14 cellular contexts compared by ENCODE assay signal in genomic region chr6:149323925-149324324, GRCh38. TPM values are rescaled to one million over a fixed set of nuclear protein-coding genes. Genes with fewer than 3 reads are reported as not detected.
DNase-seq lines count a peak whose midpoint lies in the region; ATAC-seq, FAIRE-seq and TF ChIP-seq lines count a peak whose summit lies in the region.
"Had no signal": no experiment of that assay in that cellular context is flagged by ENCODE, and none has a peak within 500 bp of the region (broad histone marks: within the 10 kb centered on the region; RNA-seq: fewer than 3 reads in every experiment).

No MANE protein-coding gene starts in this region.

- H3K9me2 ChIP-seq in Karpas-422 (replicated peaks; ENCODE audit: insufficient read depth, low read length), result no peaks in the 10 kb centered on the region

- no peaks in the 10 kb centered on the region for H3K27me3 Mint-ChIP-seq in activated naive CD4-positive, alpha-beta T cell treated with anti-CD3 and anti-CD28 coated beads, Interleukin-2, amount 10 ng/mL, durations not matched to agents 7 days and 5 days

- TF ChIP-seq RAD21 in GM12878 (IDR thresholded peaks at IDR 0.05; ENCODE audit: insufficient read depth, low read depth, low read length), result no peak

- FAIRE-seq in GM12878 (lab: Jason Lieb, UNC), result no peak

- no peak for TF ChIP-seq POLR2A in GM12878 (IDR thresholded peaks at IDR 0.05; ENCODE audit: low read depth, low read length)

- no peak for DNase-seq in activated naive CD4-positive, alpha-beta T cell treated with anti-CD3 and anti-CD28 coated beads, Interleukin-2, amount 10 ng/mL, durations not matched to agents 7 days and 5 days
- no peak for DNase-seq in activated naive CD4-positive, alpha-beta T cell (lab: John Stamatoyannopoulos, UW)
- DNase-seq in RPMI8226 (peak; percentile 3), GM12878 (ENCODE audit: low read depth, low spot score) (no peak), renal cortical epithelial cell (ENCODE audit: low read depth) (peak; percentile 61), Karpas-422 (no peak), tibial artery (no peak)
- no peak for DNase-seq in activated CD4-positive, CD25-positive, alpha-beta regulatory T cell treated with anti-CD3 and anti-CD28 coated beads, Interleukin-2, amount 50 U/mL, for 72 hours
- DNase-seq: NCI-H1694 treated with DMSO at 0.1 percent for 48 hours, NCI-H526 treated with DMSO at 0.1 percent for 48 hours, posterior cingulate gyrus had no signal

- H3K4me2 ChIP-seq in GM12878 (ENCODE audit: control insufficient read depth, insufficient read depth), result peak overlapping the region; percentile 6
- no peak overlapping the region for H3K4me2 ChIP-seq in Karpas-422 (ENCODE audit: low read depth, low read length, poor library complexity, severe bottlenecking)

- H3K79me2 ChIP-seq in GM12878 (ENCODE audit: control insufficient read depth, insufficient read depth, low read length) (peaks cover 98% of the 10 kb centered on the region), Karpas-422 (ENCODE audit: low read length) (peaks cover 97% of the 10 kb centered on the region)

- 79% methylated on average over 2 of the region's 2 CpGs for WGBS in GM12878 (ENCODE audit: insufficient coverage, insufficient replicate concordance, low lambda C conversion rate, missing lambda C conversion rate)

- no peak overlapping the region for H2AFZ ChIP-seq in GM12878 (ENCODE audit: control insufficient read depth, low read depth, low read length)
- no peak overlapping the region for H2AFZ ChIP-seq in Karpas-422 (ENCODE audit: low read length)

- H3K4me3 Mint-ChIP-seq in activated naive CD4-positive, alpha-beta T cell treated with anti-CD3 and anti-CD28 coated beads, Interleukin-2, amount 10 ng/mL, durations not matched to agents 7 days and 5 days, result peak overlapping the region; percentile 62

- H3K9me3 ChIP-seq in GM12878 (replicated peaks; ENCODE audit: control insufficient read depth, insufficient read depth, low read length), result no peaks in the 10 kb centered on the region
- no peaks in the 10 kb centered on the region for H3K9me3 ChIP-seq in Karpas-422 (ENCODE audit: low read length)
- no peaks in the 10 kb centered on the region for H3K9me3 ChIP-seq in tibial artery

- H3K9ac ChIP-seq in GM12878 (ENCODE audit: control insufficient read depth, insufficient read depth, low read length) (peak overlapping the region; percentile 26; the same call in 1 of the 2 replicates), Karpas-422 (ENCODE audit: low read length) (no peak overlapping the region)
- H3K9ac ChIP-seq: KMS-11 had no signal

- in situ Hi-C loops in GM12878 (cut with MboI), result no loop called here

- TF ChIP-seq EP300 in GM12878 (IDR thresholded peaks at IDR 0.05; ENCODE audit: borderline replicate concordance in 1 of 2, control insufficient read depth in 1 of 2, low read depth in 2 of 2, low read length in 2 of 2), result no peak

- RAD21 ChIA-PET in GM12878 (lab: Charles Lee; ENCODE audit: unreplicated experiment), result interaction anchor here (1.0 to 6.2 kb wide), 8 partner anchors 9 to 300 kb away, joined by 3 to 74 read pairs (median 4); no protein-coding TSS in a partner anchor

- H3K36me3 ChIP-seq in GM12878 (ENCODE audit: control insufficient read depth in 2 of 2, insufficient read depth in 2 of 2, low read length in 1 of 2), result peaks cover 0 to 5% of the 10 kb centered on the region in 2 experiments; a peak in 1 of 4 replicates
- H3K36me3 ChIP-seq in Karpas-422 (ENCODE audit: insufficient read depth, low read length), result no peaks in the 10 kb centered on the region
- H3K36me3 ChIP-seq in tibial artery, result no peaks in the 10 kb centered on the region

- peak overlapping the region; percentile 70 for H3K27ac Mint-ChIP-seq in activated naive CD4-positive, alpha-beta T cell treated with anti-CD3 and anti-CD28 coated beads, Interleukin-2, amount 10 ng/mL, durations not matched to agents 7 days and 5 days

- peaks cover 7% of the 10 kb centered on the region for H3K4me1 ChIP-seq in GM12878 (ENCODE audit: control insufficient read depth, insufficient read depth, low read length)
- peaks cover 46% of the 10 kb centered on the region for H3K4me1 ChIP-seq in Karpas-422 (ENCODE audit: low read length)
- H3K4me1 ChIP-seq in tibial artery, result peaks cover 0 to 86% (median 17%) of the 10 kb centered on the region in 4 donors

- H3K36me3 Mint-ChIP-seq in activated naive CD4-positive, alpha-beta T cell treated with anti-CD3 and anti-CD28 coated beads, Interleukin-2, amount 10 ng/mL, durations not matched to agents 7 days and 5 days, result peaks cover 57% of the 10 kb centered on the region

- H3K27me3 ChIP-seq in GM12878 (replicated peaks in 1 of 2; ENCODE audit: control insufficient read depth in 2 of 2, insufficient read depth in 2 of 2, low read length in 1 of 2) (no peaks in the 10 kb centered on the region), Karpas-422 (ENCODE audit: low read length) (no peaks in the 10 kb centered on the region), tibial artery (no peaks in the 10 kb centered on the region)

- H3K9me3 Mint-ChIP-seq in activated naive CD4-positive, alpha-beta T cell treated with anti-CD3 and anti-CD28 coated beads, Interleukin-2, amount 10 ng/mL, durations not matched to agents 7 days and 5 days, result no peaks in the 10 kb centered on the region

- CTCF ChIA-PET in activated naive CD4-positive, alpha-beta T cell treated with anti-CD3 and anti-CD28 coated beads, Interleukin-2, amount 10 ng/mL, durations not matched to agents 7 days and 5 days (lab: Charles Lee), result no interaction called here
- CTCF ChIA-PET in GM12878 (lab: Yijun Ruan, JAX), result interaction anchor here (1.2 to 7.2 kb wide), 6 partner anchors 11 to 293 kb away, joined by 3 to 56 read pairs (median 8); no protein-coding TSS in a partner anchor

- H3K4me1 Mint-ChIP-seq in activated naive CD4-positive, alpha-beta T cell treated with anti-CD3 and anti-CD28 coated beads, Interleukin-2, amount 10 ng/mL, durations not matched to agents 7 days and 5 days, result peaks cover 82% of the 10 kb centered on the region

- H3K4me3 ChIP-seq in GM12878, result peak overlapping the region; percentile 36; the same call in 1 of the 2 replicates
- no peak overlapping the region for H3K4me3 ChIP-seq in Karpas-422 (ENCODE audit: low read length)
- no peak overlapping the region for H3K4me3 ChIP-seq in tibial artery
- H3K4me3 ChIP-seq: coronary artery had no signal

- H4K20me1 ChIP-seq in GM12878 (ENCODE audit: control insufficient read depth, insufficient read depth), result 0 out of 2 replicates have a peak, but pooled peaks cover 5% of the 10 kb centered on the region
- H4K20me1 ChIP-seq in Karpas-422 (ENCODE audit: insufficient read depth, low read depth, low read length), result peaks cover 88% of the 10 kb centered on the region

- no peak for TF ChIP-seq CTCF in GM12878 (IDR thresholded peaks at IDR 0.05 in 2 of 3, conservative IDR thresholded peaks at IDR 0.05 in 1 of 3; ENCODE audit: control insufficient read depth in 2 of 3, extremely low read depth in 1 of 3, insufficient read depth in 1 of 3, low read depth in 3 of 3, low read length in 3 of 3)
- TF ChIP-seq CTCF in tibial artery (IDR thresholded peaks at IDR 0.05), result no peak

- SMC1A ChIA-PET in GM12878 (lab: Charles Lee; ENCODE audit: uncharacterized antibody, unreplicated experiment), result interaction anchor here (1.0 to 10.6 kb wide), 12 partner anchors 14 to 295 kb away, joined by 3 to 199 read pairs (median 6); no protein-coding TSS in a partner anchor

- intact Hi-C loops in GM12878 (cut with micrococcal nuclease; ENCODE audit: unreplicated experiment) (loop anchor here (2.0 to 5.0 kb wide), 3 partner anchors 13 to 108 kb away; no protein-coding TSS in a partner anchor), tibial artery (cut with DNase I; ENCODE audit: low total_unique reads) (no loop called here)

- H3K27ac ChIP-seq in GM12878 (ENCODE audit: control insufficient read depth, insufficient read depth) (0 out of 2 replicates have a peak overlapping the region, but pooled peaks have one; percentile 7), Karpas-422 (ENCODE audit: low read length) (no peak overlapping the region), tibial artery (peak overlapping the region in 1 of 2 donors; percentile 97)
- H3K27ac ChIP-seq: KMS-11, RWPE1 had no signal

- POLR2A ChIA-PET in GM12878 (lab: Charles Lee), result interaction anchor here (1.1 to 2.6 kb wide), 4 partner anchors 10 to 291 kb away, joined by 3 to 9 read pairs (median 4); no protein-coding TSS in a partner anchor

- no TSS peak for BruUV-seq in GM12878 (replicated peaks; lab: Mats Ljungman, UMichigan)

- ATAC-seq in GM12878, result peak; percentile 7; the same call in 1 of the 3 replicates

TF ChIP-seq in GM12878, 131 proteins besides CTCF, POLR2A, EP300 and RAD21 (continues in another document):
- TF ChIP-seq RBBP5 (conservative IDR thresholded peaks at IDR 0.05) (no peak), MYC (IDR thresholded peaks at IDR 0.05; ENCODE audit: insufficient read depth, insufficient read length, insufficient replicate concordance, low read length, severe bottlenecking) (no peak)

RNA-seq across cellular contexts. Expression of gene TAB2, which starts 6.4 kb away (rescaled TPM):
- 134 and 148 TPM in 2 replicates for total RNA-seq in GM12878 (2013; cell fraction: nucleolus; rRNA removed)
- total RNA-seq in GM12878 (2014; rRNA removed), result 21.5 and 25.1 TPM in 2 replicates
- 34.2 and 35.1 TPM in 2 replicates for total RNA-seq in GM12878 (2014; rRNA removed; fragmentation: Illumina TruSeq; extraction: Trizol)
- total RNA-seq in GM12878 (2021), result 38.1 and 38.4 TPM in 2 replicates
- polyA plus RNA-seq in GM12878 (2011; ENCODE audit: low read depth), result 15.4 TPM
- polyA plus RNA-seq in GM12878 (2011; rRNA removed), result 66.3 and 75.5 TPM in 2 replicates
- polyA plus RNA-seq in GM12878 (2011; cell fraction: cytosol; rRNA removed), result 29.4 and 47.6 TPM in 2 replicates
- polyA plus RNA-seq in GM12878 (2011; cell fraction: nucleus; rRNA removed), result 31.6 and 44.6 TPM in 2 replicates
- 19.0 and 26.7 TPM in 2 replicates for polyA plus RNA-seq in GM12878 (2012)
- 48.6 and 68.8 TPM in 2 replicates for polyA plus RNA-seq in GM12878 (2014; fragmentation: Illumina TruSeq; extraction: Trizol)
- polyA plus RNA-seq in GM12878 (2014; fragmentation: Nextera tagmentation; extraction: Ambion mirVana), result 10 to 100 TPM; 12.5 to 13.7 TPM
- 23.1 and 24.5 TPM in 2 replicates for polyA plus RNA-seq in GM12878 (2014; rRNA removed)
- 10 to 100 TPM in 1 of 2 experiments, 1 to 10 TPM in 1; 8.9 to 10.5 TPM for polyA plus RNA-seq in GM12878 (2016; fragmentation: Nextera tagmentation; extraction: Ambion mirVana)
- 97.6 and 138 TPM in 2 replicates for polyA minus RNA-seq in GM12878 (2011; rRNA and poly(A)+ RNA removed)
- polyA minus RNA-seq in GM12878 (2011; cell fraction: cytosol; rRNA and poly(A)+ RNA removed), result 27.3 and 28.2 TPM in 2 replicates
- 59.6 and 89.6 TPM in 2 replicates for polyA minus RNA-seq in GM12878 (2011; cell fraction: nucleus; rRNA and poly(A)+ RNA removed)
- 24.7 and 104 TPM in 2 replicates for total RNA-seq in renal cortical epithelial cell
- total RNA-seq in Karpas-422 (2014; rRNA removed; shearing (Covaris generic); ENCODE audit: low replicate concordance), result 8.3 and 23.4 TPM in 2 replicates

Comparison
In these comparisons a context has a peak if more than half of its experiments do, and no peak if none do; other contexts are left out.
1. DNase-seq: peak in RPMI8226 (single experiment) and renal cortical epithelial cell (single experiment); none in activated naive CD4-positive, alpha-beta T cell treated with anti-CD3 and anti-CD28 coated beads, Interleukin-2, amount 10 ng/mL, durations not matched to agents 7 days and 5 days (single experiment), activated naive CD4-positive, alpha-beta T cell (0 of 4), GM12878 (single experiment), activated CD4-positive, CD25-positive, alpha-beta regulatory T cell treated with anti-CD3 and anti-CD28 coated beads, Interleukin-2, amount 50 U/mL, for 72 hours (single experiment), Karpas-422 (single experiment) and tibial artery (0 of 2).